Comparison of ENCODE assay signal across 8 cellular contexts in the genomic region with DNA sequence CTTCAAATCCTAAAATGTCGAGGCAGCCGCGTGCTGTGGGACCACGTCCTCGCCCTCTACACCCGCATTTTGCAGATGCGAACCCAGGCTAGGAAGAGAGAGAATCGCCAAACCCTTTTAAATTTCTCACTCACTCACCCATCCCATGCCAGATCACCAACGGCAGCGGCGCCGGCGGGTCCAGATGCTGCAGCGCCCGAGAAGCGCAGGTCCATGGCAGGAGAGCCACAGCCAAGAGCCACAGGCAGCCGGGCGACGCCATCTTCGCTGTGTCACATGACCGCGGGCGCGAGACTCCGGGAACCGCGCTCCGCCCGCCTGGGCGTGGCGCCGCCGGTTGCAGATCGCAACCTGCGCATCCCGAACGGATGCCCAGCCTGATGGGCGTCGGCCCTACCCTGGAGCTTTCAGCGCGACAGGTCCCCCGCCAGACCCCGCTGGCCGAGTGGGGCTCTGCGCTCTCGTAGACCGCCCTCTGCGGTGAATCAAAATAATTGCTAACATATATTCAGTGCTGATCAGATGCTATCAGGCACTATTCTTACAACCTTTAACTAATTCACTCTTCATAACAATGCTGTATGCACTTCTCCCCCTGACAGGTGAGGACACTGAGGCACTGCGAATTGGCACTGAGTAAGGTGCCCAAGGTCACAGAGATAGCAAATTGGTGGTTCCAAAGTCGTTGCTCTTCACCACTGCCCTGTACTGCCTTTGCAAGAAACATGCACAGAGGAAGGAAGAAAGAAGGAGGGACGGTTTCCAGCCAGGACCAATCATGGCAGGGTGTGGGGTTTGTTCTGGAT. TPM values are rescaled to one million over a fixed set of nuclear protein-coding genes. Genes with fewer than 3 reads are reported as not detected.
DNase-seq lines count a peak whose midpoint lies in the region; ATAC-seq and TF ChIP-seq lines count a peak whose summit lies in the region.

PPT1 (minus strand) TSS at position 276 of the 806 bp plus-strand sequence; CDS start at position 262, 14 bp downstream.

- H3K36me3 ChIP-seq in osteoblast (ENCODE audit: insufficient read depth, low read length) (no peaks in the 10 kb centered on the region), testis (ENCODE audit: low read depth, missing control alignments) (no peaks in the 10 kb centered on the region)

- peak; percentile 86 for ATAC-seq in GM21723 (IDR thresholded peaks at IDR 0.05; ENCODE audit: unreplicated experiment)
- peak; percentile 98 for ATAC-seq in SK-N-SH treated with all-trans-retinoic acid at 6 μM for 48 hours

- H3K4me1 ChIP-seq in osteoblast (ENCODE audit: insufficient read depth, low read length) = peaks cover 12% of the 10 kb centered on the region
- no peaks in the 10 kb centered on the region for H3K4me1 ChIP-seq in testis

- WGBS in testis, 2 donors = 0% methylated on average over 20 to 37 of the region's 51 CpGs

- TF ChIP-seq CTCF in osteoblast (IDR thresholded peaks at IDR 0.05; ENCODE audit: extremely low read depth, low read depth, low read length) (no peak), testis (IDR thresholded peaks at IDR 0.05) (no peak)

- peak; percentile 97 for DNase-seq in DMS153 treated with DMSO at 0.1 percent for 48 hours (lab: John Stamatoyannopoulos, UW; ENCODE audit: unreplicated experiment)
- peak; percentile 71 for DNase-seq in M059J (ENCODE audit: low read depth)
- peak; percentile 66 for DNase-seq in glomerular visceral epithelial cell (ENCODE audit: extremely low spot score)
- peak; percentile 89 for DNase-seq in osteoblast (ENCODE audit: insufficient read length, low spot score, missing footprints)
- peak; percentile 88 for DNase-seq in testis

- H3K4me3 ChIP-seq in osteoblast (ENCODE audit: insufficient read depth, low read length) (peak within 1 kb of the TSS; percentile 89), testis (peak within 1 kb of the TSS; percentile 63 to 80)

- peaks cover 31% of the 10 kb centered on the region for H3K79me2 ChIP-seq in osteoblast (ENCODE audit: insufficient read depth, low read length)

- H3K27ac Mint-ChIP-seq in activated naive CD4-positive, alpha-beta T cell treated with anti-CD3 and anti-CD28 coated beads, Interleukin-2, amount 50 U/mL, for 24 hours = peak within 1 kb of the TSS; percentile 89

- peak within 1 kb of the TSS; percentile 99 for H2AFZ ChIP-seq in osteoblast (ENCODE audit: low read length)

- H3K27ac ChIP-seq in osteoblast (ENCODE audit: low read depth, low read length) = peak within 1 kb of the TSS; percentile 29
- H3K27ac ChIP-seq in testis = peak within 1 kb of the TSS; percentile 62 to 68

- intact Hi-C loops in testis (cut with DNase I; ENCODE audit: low total_unique reads) = no loop called here

- peaks cover 1% of the 10 kb centered on the region for H3K9me3 Mint-ChIP-seq in activated naive CD4-positive, alpha-beta T cell treated with anti-CD3 and anti-CD28 coated beads, Interleukin-2, amount 50 U/mL, for 24 hours

- H3K4me3 Mint-ChIP-seq in activated naive CD4-positive, alpha-beta T cell treated with anti-CD3 and anti-CD28 coated beads, Interleukin-2, amount 50 U/mL, for 24 hours = peak within 1 kb of the TSS; percentile 93

- H3K36me3 Mint-ChIP-seq in activated naive CD4-positive, alpha-beta T cell treated with anti-CD3 and anti-CD28 coated beads, Interleukin-2, amount 50 U/mL, for 24 hours = peaks cover 13% of the 10 kb centered on the region

- TF ChIP-seq POLR2A in testis (IDR thresholded peaks at IDR 0.05) = no peak

- peak within 1 kb of the TSS; percentile 83 for H3K4me2 ChIP-seq in osteoblast (ENCODE audit: insufficient read depth, low read length)

- H3K27me3 ChIP-seq in osteoblast (ENCODE audit: insufficient read depth, low read length) = peaks cover 3% of the 10 kb centered on the region
- H3K27me3 ChIP-seq in testis = no peaks in the 10 kb centered on the region

- peaks cover 38% of the 10 kb centered on the region for H3K4me1 Mint-ChIP-seq in activated naive CD4-positive, alpha-beta T cell treated with anti-CD3 and anti-CD28 coated beads, Interleukin-2, amount 50 U/mL, for 24 hours

- no peaks in the 10 kb centered on the region for H3K27me3 Mint-ChIP-seq in activated naive CD4-positive, alpha-beta T cell treated with anti-CD3 and anti-CD28 coated beads, Interleukin-2, amount 50 U/mL, for 24 hours

- H4K20me1 ChIP-seq in osteoblast (ENCODE audit: insufficient read depth, low read length) = no peaks in the 10 kb centered on the region

- H3K9me3 ChIP-seq in osteoblast (ENCODE audit: low read depth, low read length) (no peaks in the 10 kb centered on the region), testis (no peaks in the 10 kb centered on the region)

TF ChIP-seq in SK-N-SH treated with all-trans-retinoic acid at 6 μM for 48 hours, 23 proteins besides CTCF, POLR2A, EP300 and RAD21 (continues in another document):
- TF ChIP-seq ZC3H10 (CRISPR knock-in tag; IDR thresholded peaks at IDR 0.05) (no peak), ARNTL (CRISPR knock-in tag; IDR thresholded peaks at IDR 0.05; ENCODE audit: borderline replicate concordance, low read depth) (no peak), ZNF70 (CRISPR knock-in tag; IDR thresholded peaks at IDR 0.05) (no peak), TOX (CRISPR knock-in tag; IDR thresholded peaks at IDR 0.05; ENCODE audit: borderline replicate concordance) (no peak), RARB (CRISPR knock-in tag; IDR thresholded peaks at IDR 0.05) (no peak), CREB5 (CRISPR knock-in tag; IDR thresholded peaks at IDR 0.05; ENCODE audit: low read depth) (no peak), CSDC2 (CRISPR knock-in tag; IDR thresholded peaks at IDR 0.05) (peak; percentile 90; the same call in 1 of the 2 replicates), ZFP3 (CRISPR knock-in tag; IDR thresholded peaks at IDR 0.05) (peak; percentile 71; the same call in 1 of the 2 replicates), PPARA (CRISPR knock-in tag; IDR thresholded peaks at IDR 0.05; ENCODE audit: borderline replicate concordance) (no peak), ZNF8 (CRISPR knock-in tag; IDR thresholded peaks at IDR 0.05) (no peak), ISL1 (CRISPR knock-in tag; IDR thresholded peaks at IDR 0.05) (no peak), ZFP30 (CRISPR knock-in tag; IDR thresholded peaks at IDR 0.05) (no peak), TCF4 (CRISPR knock-in tag; IDR thresholded peaks at IDR 0.05; ENCODE audit: borderline replicate concordance) (no peak)
- TF ChIP-seq, protein P1, sequence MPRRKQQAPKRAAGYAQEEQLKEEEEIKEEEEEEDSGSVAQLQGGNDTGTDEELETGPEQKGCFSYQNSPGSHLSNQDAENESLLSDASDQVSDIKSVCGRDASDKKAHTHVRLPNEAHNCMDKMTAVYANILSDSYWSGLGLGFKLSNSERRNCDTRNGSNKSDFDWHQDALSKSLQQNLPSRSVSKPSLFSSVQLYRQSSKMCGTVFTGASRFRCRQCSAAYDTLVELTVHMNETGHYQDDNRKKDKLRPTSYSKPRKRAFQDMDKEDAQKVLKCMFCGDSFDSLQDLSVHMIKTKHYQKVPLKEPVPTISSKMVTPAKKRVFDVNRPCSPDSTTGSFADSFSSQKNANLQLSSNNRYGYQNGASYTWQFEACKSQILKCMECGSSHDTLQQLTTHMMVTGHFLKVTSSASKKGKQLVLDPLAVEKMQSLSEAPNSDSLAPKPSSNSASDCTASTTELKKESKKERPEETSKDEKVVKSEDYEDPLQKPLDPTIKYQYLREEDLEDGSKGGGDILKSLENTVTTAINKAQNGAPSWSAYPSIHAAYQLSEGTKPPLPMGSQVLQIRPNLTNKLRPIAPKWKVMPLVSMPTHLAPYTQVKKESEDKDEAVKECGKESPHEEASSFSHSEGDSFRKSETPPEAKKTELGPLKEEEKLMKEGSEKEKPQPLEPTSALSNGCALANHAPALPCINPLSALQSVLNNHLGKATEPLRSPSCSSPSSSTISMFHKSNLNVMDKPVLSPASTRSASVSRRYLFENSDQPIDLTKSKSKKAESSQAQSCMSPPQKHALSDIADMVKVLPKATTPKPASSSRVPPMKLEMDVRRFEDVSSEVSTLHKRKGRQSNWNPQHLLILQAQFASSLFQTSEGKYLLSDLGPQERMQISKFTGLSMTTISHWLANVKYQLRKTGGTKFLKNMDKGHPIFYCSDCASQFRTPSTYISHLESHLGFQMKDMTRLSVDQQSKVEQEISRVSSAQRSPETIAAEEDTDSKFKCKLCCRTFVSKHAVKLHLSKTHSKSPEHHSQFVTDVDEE (CRISPR knock-in tag; IDR thresholded peaks at IDR 0.05) = no peak
- TF ChIP-seq, protein P2, sequence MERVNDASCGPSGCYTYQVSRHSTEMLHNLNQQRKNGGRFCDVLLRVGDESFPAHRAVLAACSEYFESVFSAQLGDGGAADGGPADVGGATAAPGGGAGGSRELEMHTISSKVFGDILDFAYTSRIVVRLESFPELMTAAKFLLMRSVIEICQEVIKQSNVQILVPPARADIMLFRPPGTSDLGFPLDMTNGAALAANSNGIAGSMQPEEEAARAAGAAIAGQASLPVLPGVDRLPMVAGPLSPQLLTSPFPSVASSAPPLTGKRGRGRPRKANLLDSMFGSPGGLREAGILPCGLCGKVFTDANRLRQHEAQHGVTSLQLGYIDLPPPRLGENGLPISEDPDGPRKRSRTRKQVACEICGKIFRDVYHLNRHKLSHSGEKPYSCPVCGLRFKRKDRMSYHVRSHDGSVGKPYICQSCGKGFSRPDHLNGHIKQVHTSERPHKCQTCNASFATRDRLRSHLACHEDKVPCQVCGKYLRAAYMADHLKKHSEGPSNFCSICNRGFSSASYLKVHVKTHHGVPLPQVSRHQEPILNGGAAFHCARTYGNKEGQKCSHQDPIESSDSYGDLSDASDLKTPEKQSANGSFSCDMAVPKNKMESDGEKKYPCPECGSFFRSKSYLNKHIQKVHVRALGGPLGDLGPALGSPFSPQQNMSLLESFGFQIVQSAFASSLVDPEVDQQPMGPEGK (CRISPR knock-in tag; IDR thresholded peaks at IDR 0.05; ENCODE audit: borderline replicate concordance) = 0 out of 2 replicates have a peak, but pooled peaks have one; percentile 21

RNA-seq across cellular contexts. Expression of gene PPT1, which starts in this region (rescaled TPM):
- 112 TPM in 2 replicates for total RNA-seq in M059J (2014; rRNA removed; shearing (Covaris generic))
- total RNA-seq in osteoblast (40.9 and 43.3 TPM in 2 replicates), testis (10 to 100 TPM; 67.0 to 82.9 TPM)
- 112 TPM for polyA plus RNA-seq in testis (ENCODE audit: insufficient read depth, low read depth, low replicate concordance)

Comparison
In these comparisons a context has a peak if more than half of its experiments do, and no peak if none do; other contexts are left out.
1. Peak in every context shown above with its lines: DNase-seq, ATAC-seq, H3K4me3 ChIP-seq and H3K27ac ChIP-seq.